ENCODE assay signal across 1 cellular context in genomic region chr2:120771111-120771555, GRCh38.
A peak's percentile ranks its signal among the peaks of the same experiment; 100 is the strongest.
TF ChIP-seq lines count a peak whose summit lies in the region.

No MANE protein-coding gene starts in this region.

TF ChIP-seq in IMR-90, 13 proteins besides CTCF, POLR2A, EP300 and RAD21:
- TF ChIP-seq BHLHE40 (IDR thresholded peaks at IDR 0.05; ENCODE audit: low read depth, low read length) (peak; percentile 88), RCOR1 (IDR thresholded peaks at IDR 0.05; ENCODE audit: insufficient replicate concordance, low read length) (peak; percentile 13), MAZ (IDR thresholded peaks at IDR 0.05; ENCODE audit: borderline replicate concordance, low read depth, low read length) (no peak), MAFK (IDR thresholded peaks at IDR 0.05; ENCODE audit: low read depth, low read length) (no peak)
